In genomic region chr12:67220065-67220464, GRCh38 we compare ENCODE assay signal across 10 cellular contexts. TPM values are rescaled to one million over a fixed set of nuclear protein-coding genes. Genes with fewer than 3 reads are reported as not detected.
DNase-seq lines count a peak whose midpoint lies in the region; ATAC-seq and TF ChIP-seq lines count a peak whose summit lies in the region.
"Had no signal": no experiment of that assay in that cellular context is flagged by ENCODE, and none has a peak within 500 bp of the region (broad histone marks: within the 10 kb centered on the region; RNA-seq: fewer than 3 reads in every experiment).

No MANE protein-coding gene starts in this region.

- no peak for ATAC-seq in GM18519 (IDR thresholded peaks at IDR 0.05; ENCODE audit: low FRiP score, unreplicated experiment)
- ATAC-seq in HG03108 (IDR thresholded peaks at IDR 0.05; ENCODE audit: unreplicated experiment): no peak

- H3K4me3 ChIP-seq in cardiac muscle cell: no peak overlapping the region
- no peak overlapping the region for H3K4me3 ChIP-seq in epithelial cell of esophagus (ENCODE audit: low read length)

- H3K27me3 ChIP-seq in cardiac muscle cell: no peaks in the 10 kb centered on the region

- no peaks in the 10 kb centered on the region for H3K9me3 ChIP-seq in cardiac muscle cell (ENCODE audit: low read depth)

- no peak overlapping the region for H3K27ac ChIP-seq in cardiac muscle cell

- intact Hi-C loops in cardiac septum (cut with DNase I): no loop called here

- H3K4me1 ChIP-seq in cardiac muscle cell (ENCODE audit: low read depth): no peaks in the 10 kb centered on the region

- H3K36me3 ChIP-seq in cardiac muscle cell: no peaks in the 10 kb centered on the region

- no peak for DNase-seq in cardiac muscle cell (ENCODE audit: low read depth in 1 of 2, low spot score in 1 of 2)
- DNase-seq in cardiac septum (ENCODE audit: low spot score): no peak
- peak; percentile 54 for DNase-seq in NCI-H748 treated with DMSO at 0.1 percent for 48 hours (lab: John Stamatoyannopoulos, UW)
- peak; percentile 63 for DNase-seq in epithelial cell of esophagus (ENCODE audit: low read depth)
- no peak for DNase-seq in kidney tubule cell (ENCODE audit: low spot score)
- DNase-seq in stimulated activated CD4-positive, alpha-beta T cell treated with anti-CD3 and anti-CD28 coated beads, Interleukin-1b, Interleukin-23, amount 100 ng/mL, for 48 hours: no peak
- DNase-seq: activated B cell treated with CpG ODN at 0.5 μM for 24 hours, kidney glomerular epithelial cell had no signal

- TF ChIP-seq CTCF in cardiac muscle cell (IDR thresholded peaks at IDR 0.05; ENCODE audit: low read depth, low read length): peak; percentile 12
- TF ChIP-seq CTCF in epithelial cell of esophagus (IDR thresholded peaks at IDR 0.05; ENCODE audit: insufficient read depth, low read depth, low read length, missing control alignments): peak; percentile 68

RNA-seq across cellular contexts. Expression of gene CAND1, which starts 49.1 kb away (rescaled TPM):
- total RNA-seq in cardiac muscle cell (168 and 176 TPM in 2 replicates), cardiac septum (48.3 TPM)
- polyA plus RNA-seq in cardiac muscle cell: 125 and 183 TPM in 2 replicates

Comparison
In these comparisons a context has a peak if more than half of its experiments do, and no peak if none do; other contexts are left out.
1. DNase-seq: peak in NCI-H748 treated with DMSO at 0.1 percent for 48 hours (single experiment) and epithelial cell of esophagus (single experiment); none in cardiac muscle cell (0 of 2), cardiac septum (single experiment), kidney tubule cell (single experiment) and stimulated activated CD4-positive, alpha-beta T cell treated with anti-CD3 and anti-CD28 coated beads, Interleukin-1b, Interleukin-23, amount 100 ng/mL, for 48 hours (single experiment).